In genomic region chr2:106176446-106177110, GRCh38 we compare ENCODE assay signal across 1 cellular context.
TF ChIP-seq lines count a peak whose summit lies in the region.

No MANE protein-coding gene starts in this region.

TF ChIP-seq in WTC11, 78 proteins besides CTCF, POLR2A, EP300 and RAD21 (continued from another document):
- TF ChIP-seq AR (CRISPR knock-in tag; IDR thresholded peaks at IDR 0.05) (no peak), NR3C1 (CRISPR knock-in tag; conservative IDR thresholded peaks at IDR 0.05; ENCODE audit: low read depth) (no peak), OVOL2 (CRISPR knock-in tag; IDR thresholded peaks at IDR 0.05; ENCODE audit: borderline replicate concordance) (no peak), ZBTB21 (CRISPR knock-in tag; IDR thresholded peaks at IDR 0.05; ENCODE audit: borderline replicate concordance) (no peak), ERG (CRISPR knock-in tag; IDR thresholded peaks at IDR 0.05) (no peak), MLX (CRISPR knock-in tag; IDR thresholded peaks at IDR 0.05) (no peak), ZNF232 (CRISPR knock-in tag; IDR thresholded peaks at IDR 0.05) (no peak)
- TF ChIP-seq, protein P1, sequence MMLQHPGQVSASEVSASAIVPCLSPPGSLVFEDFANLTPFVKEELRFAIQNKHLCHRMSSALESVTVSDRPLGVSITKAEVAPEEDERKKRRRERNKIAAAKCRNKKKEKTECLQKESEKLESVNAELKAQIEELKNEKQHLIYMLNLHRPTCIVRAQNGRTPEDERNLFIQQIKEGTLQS (CRISPR knock-in tag; conservative IDR thresholded peaks at IDR 0.05), result no peak
